8 cellular contexts compared by ENCODE assay signal in the genomic region with DNA sequence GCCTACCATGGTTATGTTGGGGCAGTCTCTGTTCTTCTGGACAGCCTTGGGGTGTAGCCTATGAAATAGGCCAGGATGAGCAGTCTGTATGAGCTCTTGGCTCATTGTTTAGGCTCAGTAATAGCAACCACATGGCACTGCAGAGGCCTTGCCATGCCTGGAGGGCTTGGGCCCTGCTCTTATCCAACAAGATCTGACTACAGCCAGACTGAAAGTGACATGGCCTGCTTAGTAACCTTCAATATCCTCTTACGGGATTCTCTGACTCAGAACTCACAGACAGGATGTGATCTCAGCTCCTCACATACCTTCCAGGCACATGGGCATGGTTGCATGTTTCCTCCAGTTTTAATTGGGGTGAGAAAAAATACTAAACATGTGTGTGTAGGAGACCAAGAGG.
DNase-seq lines count a peak whose midpoint lies in the region; ATAC-seq and TF ChIP-seq lines count a peak whose summit lies in the region.

No MANE protein-coding gene starts in this region.

- H3K27me3 ChIP-seq in CD4-positive, CD25-positive, alpha-beta regulatory T cell (ENCODE audit: control insufficient read depth, insufficient read depth, low read length), result no peaks in the 10 kb centered on the region
- no peaks in the 10 kb centered on the region for H3K27me3 ChIP-seq in lung (ENCODE audit: control insufficient read depth, insufficient read depth)
- H3K27me3 ChIP-seq in PC-3 (ENCODE audit: low read length), result no peaks in the 10 kb centered on the region

- H4K20me1 ChIP-seq in PC-3 (ENCODE audit: low read length), result no peaks in the 10 kb centered on the region

- DNase-seq in CD4-positive, CD25-positive, alpha-beta regulatory T cell, result peak in 1 of 3 donors; percentile 76
- DNase-seq in GM20000 (ENCODE audit: low spot score), result peak; percentile 71
- DNase-seq in Jurkat, Clone E6-1 (ENCODE audit: low read depth, low spot score), result peak; percentile 49
- peak; percentile 23 for DNase-seq in activated T-helper 9 cell treated with anti-CD3 and anti-CD28 coated beads, Interleukin-2, amount 50 U/mL, for 16 hours (ENCODE audit: low read depth)
- no peak for DNase-seq in lung (ENCODE audit: low spot score)
- DNase-seq in PC-3, result no peak
- no peak for DNase-seq in NCI-H2227 treated with DMSO at 0.1 percent for 48 hours (lab: John Stamatoyannopoulos, UW)
- DNase-seq in KBM-7, result no peak

- H3K9me2 ChIP-seq in PC-3 (replicated peaks; ENCODE audit: low read length), result no peaks in the 10 kb centered on the region

- H3K9me3 ChIP-seq in CD4-positive, CD25-positive, alpha-beta regulatory T cell (ENCODE audit: control insufficient read depth in 2 of 2, low read length in 2 of 2), result no peaks in the 10 kb centered on the region
- H3K9me3 ChIP-seq in lung (ENCODE audit: control insufficient read depth in 2 of 2, insufficient read depth in 1 of 2, low read length in 1 of 2) (no peaks in the 10 kb centered on the region), PC-3 (ENCODE audit: low read length) (no peaks in the 10 kb centered on the region)

- H3K4me1 Mint-ChIP-seq in CD4-positive, CD25-positive, alpha-beta regulatory T cell, result peaks cover 0 to 7% (median 5%) of the 10 kb centered on the region in 4 donors

- H3K4me2 ChIP-seq in PC-3 (ENCODE audit: low read length), result no peak overlapping the region

- no peak overlapping the region for H3K4me3 Mint-ChIP-seq in CD4-positive, CD25-positive, alpha-beta regulatory T cell

- no peaks in the 10 kb centered on the region for H3K4me1 ChIP-seq in CD4-positive, CD25-positive, alpha-beta regulatory T cell (ENCODE audit: control insufficient read depth, insufficient read depth, low read length, poor library complexity, severe bottlenecking)
- peaks cover 2 to 4% of the 10 kb centered on the region in 2 donors for H3K4me1 ChIP-seq in lung (ENCODE audit: control insufficient read depth in 2 of 2, insufficient read depth in 2 of 2, low read length in 2 of 2)
- H3K4me1 ChIP-seq in PC-3 (ENCODE audit: insufficient read depth, low read length), result no peaks in the 10 kb centered on the region

- BruUV-seq in PC-3 (replicated peaks; lab: Mats Ljungman, UMichigan), result no TSS peak

- H3K4me3 ChIP-seq in CD4-positive, CD25-positive, alpha-beta regulatory T cell (ENCODE audit: low read depth, low read length), result no peak overlapping the region
- no peak overlapping the region for H3K4me3 ChIP-seq in Jurkat, Clone E6-1 (ENCODE audit: low read length)
- H3K4me3 ChIP-seq in lung (no peak overlapping the region), PC-3 (ENCODE audit: low read length) (no peak overlapping the region)

- intact Hi-C loops in PC-3 (cut with micrococcal nuclease), result no loop called here

- WGBS in lung, 2 donors, result 52 to 63% methylated on average over 1 of the region's 1 CpG

- POLR2A ChIA-PET in PC-3 (lab: Charles Lee; ENCODE audit: unreplicated experiment), result no interaction called here

- ATAC-seq in CD4-positive, CD25-positive, alpha-beta regulatory T cell (ENCODE audit: low read depth in 2 of 2), result peak; percentile 81 to 89
- ATAC-seq in lung (ENCODE audit: insufficient read depth, low FRiP score), result no peak
- ATAC-seq in PC-3, result no peak

- H3K79me2 ChIP-seq in PC-3 (ENCODE audit: low read length), result no peaks in the 10 kb centered on the region

- no peak overlapping the region for H2AFZ ChIP-seq in PC-3 (ENCODE audit: low read length)

- H3K9ac ChIP-seq in PC-3 (ENCODE audit: low read length), result no peak overlapping the region

- peaks cover 0 to 3% (median 0%) of the 10 kb centered on the region in 7 donors for H3K9me3 Mint-ChIP-seq in CD4-positive, CD25-positive, alpha-beta regulatory T cell

- no peaks in the 10 kb centered on the region for H3K27me3 Mint-ChIP-seq in CD4-positive, CD25-positive, alpha-beta regulatory T cell

- CTCF ChIA-PET in PC-3 (lab: Charles Lee), result no interaction called here

- in situ Hi-C loops in KBM-7 (cut with MboI; ENCODE audit: low pct_unique_long_range_greater_than_20kb, low sequenced_read_pairs), result no loop called here

- H3K36me3 ChIP-seq in CD4-positive, CD25-positive, alpha-beta regulatory T cell (ENCODE audit: control insufficient read depth, insufficient read depth, low read length), result no peaks in the 10 kb centered on the region
- H3K36me3 ChIP-seq in lung (ENCODE audit: control insufficient read depth in 2 of 2, insufficient read depth in 2 of 2, low read length in 2 of 2) (no peaks in the 10 kb centered on the region), PC-3 (ENCODE audit: low read depth, low read length) (no peaks in the 10 kb centered on the region)

- TF ChIP-seq CTCF in GM20000 (IDR thresholded peaks at IDR 0.05; ENCODE audit: extremely low read depth, missing control alignments) (no peak), lung (IDR thresholded peaks at IDR 0.05; ENCODE audit: control extremely low read depth, extremely low read depth) (no peak), PC-3 (conservative IDR thresholded peaks at IDR 0.05; ENCODE audit: low read depth, low read length) (no peak)

- H3K27ac ChIP-seq in CD4-positive, CD25-positive, alpha-beta regulatory T cell (ENCODE audit: insufficient read depth, low read length, poor library complexity, severe bottlenecking), result no peak overlapping the region
- H3K27ac ChIP-seq in lung (ENCODE audit: low read depth in 1 of 2, low read length in 1 of 2) (peak overlapping the region; percentile 46 to 68), PC-3 (ENCODE audit: low read length) (no peak overlapping the region)

- H3F3A ChIP-seq in PC-3 (ENCODE audit: low read length, unreplicated experiment), result no peaks in the 10 kb centered on the region

- H3K36me3 Mint-ChIP-seq in CD4-positive, CD25-positive, alpha-beta regulatory T cell, result no peaks in the 10 kb centered on the region

- H3K27ac Mint-ChIP-seq in CD4-positive, CD25-positive, alpha-beta regulatory T cell, result no peak overlapping the region

Comparison
In these comparisons a context has a peak if more than half of its experiments do, and no peak if none do; other contexts are left out.
1. ATAC-seq: peak in CD4-positive, CD25-positive, alpha-beta regulatory T cell (2 of 2); none in lung (single experiment) and PC-3 (single experiment).
2. DNase-seq: peak in GM20000 (single experiment), Jurkat, Clone E6-1 (single experiment) and activated T-helper 9 cell treated with anti-CD3 and anti-CD28 coated beads, Interleukin-2, amount 50 U/mL, for 16 hours (single experiment); none in lung (single experiment), PC-3 (single experiment), NCI-H2227 treated with DMSO at 0.1 percent for 48 hours (single experiment) and KBM-7 (single experiment).
3. H3K27ac ChIP-seq: peak in lung (2 of 2); none in CD4-positive, CD25-positive, alpha-beta regulatory T cell (single experiment) and PC-3 (single experiment).